Comparison of ENCODE assay signal across 1 cellular context in genomic region chr10:129707406-129708388, GRCh38.
TF ChIP-seq lines count a peak whose summit lies in the region.

No MANE protein-coding gene starts in this region.

TF ChIP-seq in liver, 16 proteins besides CTCF, POLR2A, EP300 and RAD21 (continued from another document):
- TF ChIP-seq REST (IDR thresholded peaks at IDR 0.05): no peak
- TF ChIP-seq, protein P1, sequence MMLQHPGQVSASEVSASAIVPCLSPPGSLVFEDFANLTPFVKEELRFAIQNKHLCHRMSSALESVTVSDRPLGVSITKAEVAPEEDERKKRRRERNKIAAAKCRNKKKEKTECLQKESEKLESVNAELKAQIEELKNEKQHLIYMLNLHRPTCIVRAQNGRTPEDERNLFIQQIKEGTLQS (IDR thresholded peaks at IDR 0.05): no peak
- TF ChIP-seq, protein P2, sequence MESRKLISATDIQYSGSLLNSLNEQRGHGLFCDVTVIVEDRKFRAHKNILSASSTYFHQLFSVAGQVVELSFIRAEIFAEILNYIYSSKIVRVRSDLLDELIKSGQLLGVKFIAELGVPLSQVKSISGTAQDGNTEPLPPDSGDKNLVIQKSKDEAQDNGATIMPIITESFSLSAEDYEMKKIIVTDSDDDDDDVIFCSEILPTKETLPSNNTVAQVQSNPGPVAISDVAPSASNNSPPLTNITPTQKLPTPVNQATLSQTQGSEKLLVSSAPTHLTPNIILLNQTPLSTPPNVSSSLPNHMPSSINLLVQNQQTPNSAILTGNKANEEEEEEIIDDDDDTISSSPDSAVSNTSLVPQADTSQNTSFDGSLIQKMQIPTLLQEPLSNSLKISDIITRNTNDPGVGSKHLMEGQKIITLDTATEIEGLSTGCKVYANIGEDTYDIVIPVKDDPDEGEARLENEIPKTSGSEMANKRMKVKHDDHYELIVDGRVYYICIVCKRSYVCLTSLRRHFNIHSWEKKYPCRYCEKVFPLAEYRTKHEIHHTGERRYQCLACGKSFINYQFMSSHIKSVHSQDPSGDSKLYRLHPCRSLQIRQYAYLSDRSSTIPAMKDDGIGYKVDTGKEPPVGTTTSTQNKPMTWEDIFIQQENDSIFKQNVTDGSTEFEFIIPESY (IDR thresholded peaks at IDR 0.05): no peak
- peak; percentile 61 for TF ChIP-seq YY1 (IDR thresholded peaks at IDR 0.05)
- peak in 1 of 2 donors; percentile 14 for TF ChIP-seq JUND (IDR thresholded peaks at IDR 0.05)
- peak; percentile 22 to 45 for TF ChIP-seq RXRA (IDR thresholded peaks at IDR 0.05)
- no peak for TF ChIP-seq GABPA (IDR thresholded peaks at IDR 0.05 in 1 of 2, conservative IDR thresholded peaks at IDR 0.05 in 1 of 2)
- peak; percentile 21 for TF ChIP-seq FOXA1 (IDR thresholded peaks at IDR 0.05)
